Comparison of ENCODE assay signal across 39 cellular contexts in the genomic region with DNA sequence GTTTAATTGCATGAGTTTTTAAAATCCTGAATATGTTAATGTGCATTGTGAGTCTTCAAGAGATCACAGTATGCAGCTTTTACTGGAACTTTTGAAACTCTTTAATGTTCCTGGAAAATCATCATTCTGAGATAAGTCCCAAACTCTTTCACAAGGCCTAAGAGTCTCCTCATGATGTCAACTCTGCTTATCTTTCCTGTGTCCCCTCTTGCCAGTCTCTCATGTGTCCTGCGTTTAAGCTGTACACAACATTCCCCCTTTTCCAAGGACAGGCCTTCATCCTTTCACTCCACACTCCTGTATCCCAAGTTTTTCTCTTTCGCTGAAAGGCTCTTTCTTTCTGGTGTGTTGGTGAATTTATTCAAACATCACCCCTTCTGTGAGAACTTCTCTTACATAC.
"Had no signal": no experiment of that assay in that cellular context is flagged by ENCODE, and none has a peak within 500 bp of the region (broad histone marks: within the 10 kb centered on the region; RNA-seq: fewer than 3 reads in every experiment).

No MANE protein-coding gene starts in this region.

- DNase-seq: activated effector memory CD4-positive, alpha-beta T cell treated with anti-CD3 and anti-CD28 coated beads, Interleukin-2, amount 50 U/mL, for 16 hours; activated effector memory CD4-positive, alpha-beta T cell treated with Interleukin-2 at 50 U/mL for 16 hours; activated gamma-delta T cell; activated gamma-delta T cell treated with Interleukin-2 at 50 U/mL for 16 hours; activated naive CD4-positive, alpha-beta T cell; activated naive CD4-positive, alpha-beta T cell treated with anti-CD3 and anti-CD28 coated beads for 36 hours; activated naive CD4-positive, alpha-beta T cell treated with anti-CD3 and anti-CD28 coated beads, Interleukin-2, amount 10 ng/mL, durations not matched to agents 7 days and 5 days; activated naive CD4-positive, alpha-beta T cell treated with anti-CD3 and anti-CD28 coated beads, Interleukin-2, amount 50 U/mL, for 16 hours; activated naive CD4-positive, alpha-beta T cell treated with Interleukin-2 at 50 U/mL for 16 hours; activated naive CD8-positive, alpha-beta T cell treated with anti-CD3 and anti-CD28 coated beads, Interleukin-2, amount 10 ng/mL, durations not matched to agents 7 days and 5 days; activated T-cell treated with anti-CD3 and anti-CD28 coated beads for 4 hours; activated T-cell treated with anti-CD3 and anti-CD28 coated beads, Interleukin-2, amount 50 U/mL, for 1 hour; activated T-cell treated with anti-CD3 and anti-CD28 coated beads, Interleukin-2, amount 50 U/mL, for 24 hours; activated T-cell treated with anti-CD3 and anti-CD28 coated beads, Interleukin-2, amount 50 U/mL, for 4 hours; activated T-cell treated with anti-CD3 and anti-CD28 coated beads, Interleukin-2, amount 50 U/mL, for 48 hours; activated T-cell treated with anti-CD3 and anti-CD28 coated beads, Interleukin-2, amount 50 U/mL, for 72 hours; adrenal gland; amniotic stem cell; amygdala; anterior cingulate cortex; aorta; body of pancreas; brain microvascular endothelial cell; caudate nucleus; central memory CD4-positive, alpha-beta T cell; cerebellar nuclear complex had no signal

- H3K27me3 ChIP-seq: adrenal gland, ascending aorta, body of pancreas, brain microvascular endothelial cell, breast epithelium, cardiac muscle cell had no signal

- H3K27me3 Mint-ChIP-seq: activated naive CD4-positive, alpha-beta T cell treated with anti-CD3 and anti-CD28 coated beads, Interleukin-2, amount 10 ng/mL, durations not matched to agents 7 days and 5 days; activated naive CD4-positive, alpha-beta T cell treated with anti-CD3 and anti-CD28 coated beads, Interleukin-2, amount 50 U/mL, for 24 hours; activated naive CD8-positive, alpha-beta T cell; activated naive CD8-positive, alpha-beta T cell treated with anti-CD3 and anti-CD28 coated beads, Interleukin-2, amount 10 ng/mL, durations not matched to agents 7 days and 5 days; activated T-cell treated with anti-CD3 and anti-CD28 coated beads, Interleukin-2, amount 50 U/mL, for 24 hours; activated T-helper 17 cell treated with anti-CD3 and anti-CD28 coated beads, Interleukin-2, amount 50 U/mL, for 72 hours; brain; central memory CD8-positive, alpha-beta T cell had no signal

- H3K4me1 Mint-ChIP-seq: activated naive CD4-positive, alpha-beta T cell treated with anti-CD3 and anti-CD28 coated beads, Interleukin-2, amount 10 ng/mL, durations not matched to agents 7 days and 5 days; activated naive CD4-positive, alpha-beta T cell treated with anti-CD3 and anti-CD28 coated beads, Interleukin-2, amount 50 U/mL, for 24 hours; activated naive CD8-positive, alpha-beta T cell treated with anti-CD3 and anti-CD28 coated beads, Interleukin-2, amount 10 ng/mL, durations not matched to agents 7 days and 5 days; activated T-helper 17 cell treated with anti-CD3 and anti-CD28 coated beads, Interleukin-2, amount 50 U/mL, for 72 hours; central memory CD8-positive, alpha-beta T cell had no signal

- H3K9me3 Mint-ChIP-seq: activated T-cell treated with anti-CD3 and anti-CD28 coated beads, Interleukin-2, amount 50 U/mL, for 24 hours; brain had no signal

- H3K4me1 ChIP-seq: ascending aorta, body of pancreas, breast epithelium had no signal

- H3K4me3 Mint-ChIP-seq: activated naive CD4-positive, alpha-beta T cell treated with anti-CD3 and anti-CD28 coated beads for 36 hours; activated naive CD4-positive, alpha-beta T cell treated with anti-CD3 and anti-CD28 coated beads, Interleukin-2, amount 10 ng/mL, durations not matched to agents 7 days and 5 days; activated naive CD4-positive, alpha-beta T cell treated with anti-CD3 and anti-CD28 coated beads, Interleukin-2, amount 50 U/mL, for 24 hours; activated naive CD8-positive, alpha-beta T cell; activated naive CD8-positive, alpha-beta T cell treated with anti-CD3 and anti-CD28 coated beads, Interleukin-2, amount 10 ng/mL, durations not matched to agents 7 days and 5 days; activated T-cell treated with anti-CD3 and anti-CD28 coated beads, Interleukin-2, amount 50 U/mL, for 24 hours; activated T-cell treated with anti-CD3 and anti-CD28 coated beads, Interleukin-2, amount 50 U/mL, for 4 hours; activated T-cell treated with anti-CD3 and anti-CD28 coated beads, Interleukin-2, amount 50 U/mL, for 72 hours; activated T-helper 1 cell treated with anti-CD3 and anti-CD28 coated beads, Interleukin-12 subunit alpha, Interleukin-12 subunit beta, Interleukin-2, Interleukin-4 antibody, amounts not matched to agents 30 ng/mL and 10 ng/mL and 1 ng/mL, durations not matched to agents 14 hours and 24 hours and 36 hours; activated T-helper 17 cell treated with anti-CD3 and anti-CD28 coated beads, Interleukin-2, amount 50 U/mL, for 72 hours; brain; central memory CD8-positive, alpha-beta T cell had no signal

- H3K27ac ChIP-seq: adrenal gland, ascending aorta, body of pancreas, brain microvascular endothelial cell, breast epithelium, cardiac muscle cell had no signal

- H3K36me3 Mint-ChIP-seq: activated naive CD4-positive, alpha-beta T cell treated with anti-CD3 and anti-CD28 coated beads, Interleukin-2, amount 10 ng/mL, durations not matched to agents 7 days and 5 days; activated naive CD4-positive, alpha-beta T cell treated with anti-CD3 and anti-CD28 coated beads, Interleukin-2, amount 50 U/mL, for 24 hours; activated naive CD4-positive, alpha-beta T cell treated with anti-CD3 and anti-CD28 coated beads, Interleukin-2, amount 50 U/mL, for 72 hours; activated naive CD8-positive, alpha-beta T cell; activated naive CD8-positive, alpha-beta T cell treated with anti-CD3 and anti-CD28 coated beads, Interleukin-2, amount 10 ng/mL, durations not matched to agents 7 days and 5 days had no signal

- ATAC-seq: activated naive CD4-positive, alpha-beta T cell treated with anti-CD3 and anti-CD28 coated beads, Interleukin-2, amount 50 U/mL, for 72 hours; activated T-cell treated with anti-CD3 and anti-CD28 coated beads, Interleukin-2, amount 50 U/mL, for 4 hours; activated T-cell treated with anti-CD3 and anti-CD28 coated beads, Interleukin-2, amount 50 U/mL, for 72 hours; activated T-helper 17 cell treated with anti-CD3 and anti-CD28 coated beads, Interleukin-2, amount 50 U/mL, for 72 hours; body of pancreas had no signal

- H3K4me3 ChIP-seq: adrenal gland, ascending aorta, body of pancreas, breast epithelium, cardiac muscle cell had no signal

- FAIRE-seq: astrocyte, bronchial epithelial cell had no signal

- H3K27ac Mint-ChIP-seq: activated naive CD4-positive, alpha-beta T cell treated with anti-CD3 and anti-CD28 coated beads for 36 hours; activated naive CD4-positive, alpha-beta T cell treated with anti-CD3 and anti-CD28 coated beads, Interleukin-2, amount 10 ng/mL, durations not matched to agents 7 days and 5 days; activated naive CD4-positive, alpha-beta T cell treated with anti-CD3 and anti-CD28 coated beads, Interleukin-2, amount 50 U/mL, for 24 hours; activated naive CD4-positive, alpha-beta T cell treated with anti-CD3 and anti-CD28 coated beads, Interleukin-2, amount 50 U/mL, for 72 hours; activated naive CD8-positive, alpha-beta T cell; activated naive CD8-positive, alpha-beta T cell treated with anti-CD3 and anti-CD28 coated beads, Interleukin-2, amount 10 ng/mL, durations not matched to agents 7 days and 5 days; activated T-cell treated with anti-CD3 and anti-CD28 coated beads, Interleukin-2, amount 50 U/mL, for 24 hours; activated T-cell treated with anti-CD3 and anti-CD28 coated beads, Interleukin-2, amount 50 U/mL, for 72 hours; activated T-helper 1 cell treated with anti-CD3 and anti-CD28 coated beads, Interleukin-12 subunit alpha, Interleukin-12 subunit beta, Interleukin-2, Interleukin-4 antibody, amounts not matched to agents 30 ng/mL and 10 ng/mL and 1 ng/mL, durations not matched to agents 14 hours and 24 hours and 36 hours; activated T-helper 17 cell treated with anti-CD3 and anti-CD28 coated beads, Interleukin-2, amount 50 U/mL, for 72 hours; activated T-helper 2 cell treated with anti-CD3 and anti-CD28 coated beads, Interferon-gamma antibody, Interleukin-2, Interleukin-4, amounts not matched to agents 10 μg/mL and 5 μg/mL and 100 μg/mL, durations not matched to agents 14 hours and 24 hours and 36 hours; brain had no signal

- H3K9me3 ChIP-seq: adrenal gland, ascending aorta, body of pancreas, breast epithelium had no signal

- H3K36me3 ChIP-seq: adrenal gland, ascending aorta, brain microvascular endothelial cell, breast epithelium, cardiac muscle cell had no signal
